28 cellular contexts compared by ENCODE assay signal in genomic region chr2:148301362-148301761, GRCh38.
"Had no signal": no experiment of that assay in that cellular context is flagged by ENCODE, and none has a peak within 500 bp of the region (broad histone marks: within the 10 kb centered on the region; RNA-seq: fewer than 3 reads in every experiment).

No MANE protein-coding gene starts in this region.

- DNase-seq: activated CD4-positive, alpha-beta memory T cell treated with anti-CD3 and anti-CD28 coated beads, Interleukin-2, amount 10 ng/mL, durations not matched to agents 7 days and 5 days; activated CD4-positive, alpha-beta T cell treated with anti-CD3 and anti-CD28 coated beads for 1 hour; activated CD4-positive, alpha-beta T cell treated with anti-CD3 and anti-CD28 coated beads for 4 hours; activated CD4-positive, alpha-beta T cell treated with anti-CD3 and anti-CD28 coated beads, Interleukin-2, amount 10 ng/mL, durations not matched to agents 7 days and 5 days; activated CD4-positive, alpha-beta T cell treated with anti-CD3 and anti-CD28 coated beads, Interleukin-2, amount 50 U/mL, for 4 hours; activated CD8-positive, alpha-beta memory T cell treated with anti-CD3 and anti-CD28 coated beads, Interleukin-2, amount 50 U/mL, for 48 hours; activated effector memory CD4-positive, alpha-beta T cell treated with Interleukin-2 at 50 U/mL for 16 hours; activated gamma-delta T cell treated with Interleukin-2 at 50 U/mL for 16 hours; activated naive CD4-positive, alpha-beta T cell treated with anti-CD3 and anti-CD28 coated beads, Interleukin-2, amount 50 U/mL, for 16 hours; activated naive CD4-positive, alpha-beta T cell treated with Interleukin-2 at 50 U/mL for 16 hours; activated T-cell treated with anti-CD3 and anti-CD28 coated beads for 4 hours; activated T-cell treated with anti-CD3 and anti-CD28 coated beads, Interleukin-2, amount 50 U/mL, for 24 hours; activated T-cell treated with anti-CD3 and anti-CD28 coated beads, Interleukin-2, amount 50 U/mL, for 72 hours; amniotic stem cell; anterior cingulate cortex; brain microvascular endothelial cell; caudate nucleus; colonic mucosa; effector CD8-positive, alpha-beta T cell; esophagus squamous epithelium; foreskin melanocyte; heart right ventricle; T-helper 2 cell had no signal

- H3K4me2 ChIP-seq: hepatocyte had no signal

- H3K36me3 ChIP-seq: brain microvascular endothelial cell, colonic mucosa, esophagus squamous epithelium, heart right ventricle had no signal

- H3K79me2 ChIP-seq: hepatocyte had no signal

- H3K4me3 ChIP-seq: colonic mucosa, esophagus squamous epithelium, gastroesophageal sphincter, heart right ventricle, hepatocyte had no signal

- H3K9me3 Mint-ChIP-seq: activated CD4-positive, alpha-beta memory T cell treated with anti-CD3 and anti-CD28 coated beads, Interleukin-2, amount 10 ng/mL, durations not matched to agents 7 days and 5 days; activated CD4-positive, alpha-beta T cell treated with anti-CD3 and anti-CD28 coated beads, Interleukin-2, amount 10 ng/mL, durations not matched to agents 7 days and 5 days; activated T-cell treated with anti-CD3 and anti-CD28 coated beads, Interleukin-2, amount 50 U/mL, for 72 hours; activated T-helper 17 cell treated with anti-CD3 and anti-CD28 coated beads, Interleukin-2, amount 50 U/mL, for 72 hours had no signal

- H2AFZ ChIP-seq: hepatocyte had no signal

- H3K27ac Mint-ChIP-seq: activated CD4-positive, alpha-beta memory T cell treated with anti-CD3 and anti-CD28 coated beads, Interleukin-2, amount 10 ng/mL, durations not matched to agents 7 days and 5 days; activated CD4-positive, alpha-beta T cell treated with anti-CD3 and anti-CD28 coated beads, Interleukin-2, amount 10 ng/mL, durations not matched to agents 7 days and 5 days; activated naive CD8-positive, alpha-beta T cell; activated T-cell treated with anti-CD3 and anti-CD28 coated beads, Interleukin-2, amount 50 U/mL, for 24 hours; activated T-cell treated with anti-CD3 and anti-CD28 coated beads, Interleukin-2, amount 50 U/mL, for 72 hours; activated T-helper 17 cell treated with anti-CD3 and anti-CD28 coated beads, Interleukin-2, amount 50 U/mL, for 72 hours had no signal

- H3K4me1 ChIP-seq: colonic mucosa, esophagus squamous epithelium had no signal

- H3K4me1 Mint-ChIP-seq: activated CD4-positive, alpha-beta memory T cell treated with anti-CD3 and anti-CD28 coated beads, Interleukin-2, amount 10 ng/mL, durations not matched to agents 7 days and 5 days; activated CD4-positive, alpha-beta T cell treated with anti-CD3 and anti-CD28 coated beads, Interleukin-2, amount 10 ng/mL, durations not matched to agents 7 days and 5 days had no signal

- H3K27ac ChIP-seq: brain microvascular endothelial cell, colonic mucosa, epithelial cell of prostate, esophagus squamous epithelium, gastroesophageal sphincter, heart right ventricle, hepatocyte had no signal

- H3K27me3 Mint-ChIP-seq: activated CD4-positive, alpha-beta memory T cell treated with anti-CD3 and anti-CD28 coated beads, Interleukin-2, amount 10 ng/mL, durations not matched to agents 7 days and 5 days; activated CD4-positive, alpha-beta T cell treated with anti-CD3 and anti-CD28 coated beads, Interleukin-2, amount 10 ng/mL, durations not matched to agents 7 days and 5 days; activated naive CD8-positive, alpha-beta T cell; activated T-cell treated with anti-CD3 and anti-CD28 coated beads, Interleukin-2, amount 50 U/mL, for 24 hours; activated T-helper 17 cell treated with anti-CD3 and anti-CD28 coated beads, Interleukin-2, amount 50 U/mL, for 72 hours had no signal

- H3K27me3 ChIP-seq: brain microvascular endothelial cell, colonic mucosa, esophagus squamous epithelium, gastroesophageal sphincter, heart right ventricle, hepatocyte had no signal

- H3K4me3 Mint-ChIP-seq: activated CD4-positive, alpha-beta memory T cell treated with anti-CD3 and anti-CD28 coated beads, Interleukin-2, amount 10 ng/mL, durations not matched to agents 7 days and 5 days; activated CD4-positive, alpha-beta T cell treated with anti-CD3 and anti-CD28 coated beads, Interleukin-2, amount 10 ng/mL, durations not matched to agents 7 days and 5 days; activated naive CD8-positive, alpha-beta T cell; activated T-cell treated with anti-CD3 and anti-CD28 coated beads, Interleukin-2, amount 50 U/mL, for 24 hours; activated T-cell treated with anti-CD3 and anti-CD28 coated beads, Interleukin-2, amount 50 U/mL, for 72 hours; activated T-helper 17 cell treated with anti-CD3 and anti-CD28 coated beads, Interleukin-2, amount 50 U/mL, for 72 hours had no signal

- H3K9me3 ChIP-seq: colonic mucosa, esophagus squamous epithelium, gastroesophageal sphincter, heart right ventricle had no signal
